19 cellular contexts compared by ENCODE assay signal in genomic region chr2:149077861-149078260, GRCh38. TPM values are rescaled to one million over a fixed set of nuclear protein-coding genes. Genes with fewer than 3 reads are reported as not detected.
DNase-seq lines count a peak whose midpoint lies in the region; ATAC-seq, FAIRE-seq and TF ChIP-seq lines count a peak whose summit lies in the region.
"Had no signal": no experiment of that assay in that cellular context is flagged by ENCODE, and none has a peak within 500 bp of the region (broad histone marks: within the 10 kb centered on the region; RNA-seq: fewer than 3 reads in every experiment).

No MANE protein-coding gene starts in this region.

- H3K23me2 ChIP-seq in H1 (ENCODE audit: low read depth, low read length): no peaks in the 10 kb centered on the region

- H3K4ac ChIP-seq in H1 (replicated peaks; ENCODE audit: insufficient read length, low read depth, low read length): no peak overlapping the region

- H3K56ac ChIP-seq in H1 (replicated peaks; ENCODE audit: insufficient read length, low read depth, low read length): no peak overlapping the region

- peak overlapping the region; percentile 36; the same call in 1 of the 2 replicates for H2AFZ ChIP-seq in H1 (ENCODE audit: low read length)
- H2AFZ ChIP-seq in smooth muscle cell (ENCODE audit: low read depth): no peak overlapping the region

- H3K36me3 ChIP-seq in HUES64 (ENCODE audit: insufficient read depth, low read length) (no peaks in the 10 kb centered on the region), H1 (ENCODE audit: control insufficient read depth in 2 of 4, insufficient read depth in 4 of 4, low read length in 3 of 4) (no peaks in the 10 kb centered on the region), mesodermal cell (ENCODE audit: control insufficient read depth, insufficient read depth, low read length) (no peaks in the 10 kb centered on the region), smooth muscle cell (ENCODE audit: low read depth) (no peaks in the 10 kb centered on the region)
- H3K36me3 ChIP-seq: Peyer's patch had no signal

- H3K4me3 ChIP-seq in HUES64 (ENCODE audit: low read length): no peak overlapping the region
- no peak overlapping the region for H3K4me3 ChIP-seq in H1 (ENCODE audit: extremely low read depth in 1 of 4, insufficient read depth in 2 of 4, low read depth in 3 of 4, low read length in 4 of 4)
- no peak overlapping the region for H3K4me3 ChIP-seq in mesodermal cell (ENCODE audit: extremely low read depth, insufficient read depth, low read length, poor library complexity, severe bottlenecking)
- H3K4me3 ChIP-seq in smooth muscle cell: no peak overlapping the region
- H3K4me3 ChIP-seq: K562, Peyer's patch had no signal

- FAIRE-seq in H1 (lab: Jason Lieb, UNC): no peak
- FAIRE-seq: K562 had no signal

- TF ChIP-seq EP300 in H1 (IDR thresholded peaks at IDR 0.05; ENCODE audit: borderline replicate concordance in 1 of 2, low read depth in 2 of 2, low read length in 2 of 2): no peak

- peak overlapping the region; percentile 49; the same call in 1 of the 2 replicates for H2BK5ac ChIP-seq in H1 (ENCODE audit: low read depth, low read length)

- no peaks in the 10 kb centered on the region for H3K79me2 ChIP-seq in H1 (ENCODE audit: control insufficient read depth in 1 of 2, insufficient read depth in 2 of 2, low read length in 2 of 2)
- H3K79me2 ChIP-seq in smooth muscle cell (ENCODE audit: low read depth): no peaks in the 10 kb centered on the region

- POLR2A ChIA-PET in H1 (lab: Charles Lee; ENCODE audit: partially characterized antibody): interaction anchor here (0.7 to 0.9 kb wide), 2 partner anchors 13 to 252 kb away, joined by 3 read pairs; partner anchors contain the start of gene LYPD6

- no peak overlapping the region for H3K14ac ChIP-seq in H1 (ENCODE audit: insufficient read length)

- H2BK20ac ChIP-seq in H1 (ENCODE audit: low read length): no peak overlapping the region

- H3K9me3 ChIP-seq in HUES64 (ENCODE audit: insufficient read depth, low read depth, low read length): no peaks in the 10 kb centered on the region
- no peaks in the 10 kb centered on the region for H3K9me3 ChIP-seq in H1 (ENCODE audit: insufficient read depth in 2 of 2, low read depth in 1 of 2, low read length in 1 of 2)
- no peaks in the 10 kb centered on the region for H3K9me3 ChIP-seq in mesodermal cell (ENCODE audit: control insufficient read depth, low read length)
- H3K9me3 ChIP-seq in smooth muscle cell (replicated peaks; ENCODE audit: low read depth): no peaks in the 10 kb centered on the region
- H3K9me3 ChIP-seq: Peyer's patch had no signal

- TF ChIP-seq POLR2A in H1 (IDR thresholded peaks at IDR 0.05; ENCODE audit: control extremely low read depth in 1 of 2, low read depth in 2 of 2, low read length in 2 of 2): no peak

- TF ChIP-seq RAD21 in H1 (IDR thresholded peaks at IDR 0.05 in 1 of 2, conservative IDR thresholded peaks at IDR 0.05 in 1 of 2; ENCODE audit: low read depth in 2 of 2, low read length in 2 of 2): no peak

- H3K23ac ChIP-seq in H1 (ENCODE audit: insufficient read length): no peak overlapping the region

- no peaks in the 10 kb centered on the region for H3K79me1 ChIP-seq in H1 (ENCODE audit: low read depth, low read length)

- H2AK5ac ChIP-seq in H1 (ENCODE audit: low read depth, low read length): no peak overlapping the region

- H3K9ac ChIP-seq in HUES64 (ENCODE audit: low read depth, low read length) (no peak overlapping the region), H1 (replicated peaks in 1 of 4; ENCODE audit: extremely low read depth in 1 of 4, low read depth in 3 of 4, low read length in 3 of 4) (no peak overlapping the region), smooth muscle cell (ENCODE audit: low read depth) (no peak overlapping the region)

- no peak overlapping the region for H2BK15ac ChIP-seq in H1 (ENCODE audit: low read length)

- H3K4me2 ChIP-seq in H1 (ENCODE audit: insufficient read depth in 1 of 2, low read depth in 2 of 2, low read length in 2 of 2) (peak overlapping the region in 1 of 2 experiments; percentile 11; a peak in 1 of 4 replicates), smooth muscle cell (peak overlapping the region; percentile 72)

- CTCF ChIA-PET in H1 (lab: Charles Lee; ENCODE audit: partially characterized antibody): interaction anchor here (1.2 to 2.8 kb wide), 3 partner anchors 9 to 37 kb away, joined by 5 to 20 read pairs (median 8); no protein-coding TSS in a partner anchor

- H2BK120ac ChIP-seq in H1 (replicated peaks; ENCODE audit: low read depth, low read length): no peak overlapping the region

- no peaks in the 10 kb centered on the region for H3F3A ChIP-seq in smooth muscle cell (ENCODE audit: low read depth)

- no peak overlapping the region for H4K5ac ChIP-seq in H1 (ENCODE audit: insufficient read length, low read depth, low read length)

- H4K8ac ChIP-seq in H1 (ENCODE audit: extremely low read depth, insufficient read depth, low read length): no peak overlapping the region

- H4K20me1 ChIP-seq in H1 (replicated peaks in 1 of 2; ENCODE audit: control insufficient read depth in 1 of 2, insufficient read depth in 2 of 2, low read length in 2 of 2) (no peaks in the 10 kb centered on the region), smooth muscle cell (ENCODE audit: low read depth) (no peaks in the 10 kb centered on the region)

- DNase-seq in H1 (ENCODE audit: low read depth in 1 of 2, low spot score in 2 of 2) (no peak), smooth muscle cell (lab: John Stamatoyannopoulos, UW; ENCODE audit: unreplicated experiment) (no peak), HuH-7.5 (ENCODE audit: low spot score) (no peak), NCI-H2029 (lab: John Stamatoyannopoulos, UW) (no peak)
- DNase-seq: ACHN, AML-193, COR-L47, H7, MV-4-11, NCI-H1417 treated with DMSO at 0.1 percent for 48 hours, NCI-H2029 treated with DMSO at 0.1 percent for 48 hours, NCI-H510A, Peyer's patch, Right ventricle myocardium superior had no signal

- H3K4me1 ChIP-seq in HUES64 (ENCODE audit: insufficient read depth, low read length): peaks cover 58% of the 10 kb centered on the region
- H3K4me1 ChIP-seq in H1 (replicated peaks in 1 of 4; ENCODE audit: control insufficient read depth in 3 of 4, insufficient read depth in 4 of 4, low read length in 3 of 4): peaks cover 6 to 25% (median 19%) of the 10 kb centered on the region in 4 experiments; a peak in 6 of 7 replicates
- H3K4me1 ChIP-seq in mesodermal cell (ENCODE audit: control insufficient read depth, insufficient read depth, low read length, poor library complexity, severe bottlenecking): peaks cover 66% of the 10 kb centered on the region
- H3K4me1 ChIP-seq in smooth muscle cell (ENCODE audit: low read depth): peaks cover 46% of the 10 kb centered on the region
- H3K4me1 ChIP-seq: Peyer's patch had no signal

- peak overlapping the region; percentile 68; the same call in 1 of the 2 replicates for H3K27ac ChIP-seq in HUES64 (ENCODE audit: low read depth, low read length)
- no peak overlapping the region for H3K27ac ChIP-seq in H1 (ENCODE audit: low read depth, low read length)
- H3K27ac ChIP-seq in mesodermal cell (ENCODE audit: low read depth, low read length, severe bottlenecking): peak overlapping the region; percentile 90
- H3K27ac ChIP-seq in smooth muscle cell (ENCODE audit: low read depth): no peak overlapping the region
- H3K27ac ChIP-seq: Peyer's patch had no signal

- H2BK12ac ChIP-seq in H1 (ENCODE audit: low read depth, low read length): peak overlapping the region; percentile 86; the same call in 1 of the 2 replicates

- H4K91ac ChIP-seq in H1 (replicated peaks; ENCODE audit: insufficient read length, low read length): no peak overlapping the region

- WGBS in HUES64: 71% methylated on average over 3 of the region's 3 CpGs
- 64% methylated on average over 3 of the region's 3 CpGs; no CpG with 5 or more reads in 1 of the 2 experiments for WGBS in H1 (ENCODE audit: extremely low coverage in 1 of 2, insufficient coverage in 1 of 2, insufficient read length in 1 of 2, insufficient replicate concordance in 2 of 2, low coverage in 1 of 2, low lambda C conversion rate in 2 of 2, missing lambda C conversion rate in 1 of 2), 2 experiments
- 17 to 64% methylated on average over 1 to 3 of the region's 3 CpGs for WGBS in mesodermal cell (ENCODE audit: insufficient coverage in 2 of 2), 2 experiments
- 76% methylated on average over 3 of the region's 3 CpGs for WGBS in smooth muscle cell (ENCODE audit: low lambda C conversion rate)

- ATAC-seq in GM21619 (IDR thresholded peaks at IDR 0.05; ENCODE audit: unreplicated experiment): no peak
- ATAC-seq: K562 had no signal

- no peaks in the 10 kb centered on the region for H3K27me3 ChIP-seq in HUES64 (ENCODE audit: insufficient read depth, low read length)
- no peaks in the 10 kb centered on the region; a peak in 1 of 7 replicates for H3K27me3 ChIP-seq in H1 (replicated peaks in 1 of 4; ENCODE audit: control insufficient read depth in 3 of 4, extremely low read depth in 1 of 4, insufficient read depth in 3 of 4, low read length in 3 of 4)
- H3K27me3 ChIP-seq in smooth muscle cell (ENCODE audit: low read depth): no peaks in the 10 kb centered on the region
- H3K27me3 ChIP-seq: Peyer's patch had no signal

- no peak for TF ChIP-seq CTCF in H1 (IDR thresholded peaks at IDR 0.05; ENCODE audit: control extremely low read depth in 1 of 3, insufficient read depth in 1 of 3, low read depth in 1 of 3, low read length in 3 of 3)
- no peak for TF ChIP-seq CTCF in smooth muscle cell (IDR thresholded peaks at IDR 0.05; ENCODE audit: borderline replicate concordance, insufficient read depth, poor library complexity, severe bottlenecking)

- H3K18ac ChIP-seq in H1 (ENCODE audit: extremely low read depth, low read length): peak overlapping the region; percentile 41; the same call in 1 of the 2 replicates

TF ChIP-seq in H1, 55 proteins besides CTCF, POLR2A, EP300 and RAD21 (continues in another document):
- TF ChIP-seq KDM1A (IDR thresholded peaks at IDR 0.05; ENCODE audit: borderline replicate concordance, low read length) (no peak), TAF7 (optimal IDR thresholded peaks at IDR 0.05; ENCODE audit: borderline replicate concordance, low read depth, low read length) (no peak)

RNA-seq across cellular contexts. Expression of gene LYPD6B, which starts 39.4 kb away (rescaled TPM):
- polyA plus RNA-seq in HUES64 (2013, experiment 1 of 2): 2.5 TPM
- polyA plus RNA-seq in HUES64 (2013, experiment 2 of 2): 3.0 TPM
- 2.2 and 3.0 TPM in 2 replicates for total RNA-seq in H1 (2021; fragmentation: NEBNext Ultra II Directional; extraction: Animal tissue kit (Norgen Biotek cat#: 25700))
- 2.5 and 3.5 TPM in 2 replicates for polyA plus RNA-seq in H1 (2011; rRNA removed)
- polyA plus RNA-seq in H1 (2011; cell fraction: cytosol; rRNA removed): 3.1 TPM
- 4.6 TPM for polyA plus RNA-seq in H1 (2011; cell fraction: nucleus; rRNA removed)
- polyA plus RNA-seq in H1 (2012, experiment 1 of 2): 2.3 to 3.7 TPM (median 3.5 TPM) in 4 replicates
- polyA plus RNA-seq in H1 (2012, experiment 2 of 2): 1.2 TPM
- 1.2 TPM for polyA plus RNA-seq in H1 (2013, experiment 1 of 2)
- polyA plus RNA-seq in H1 (2013, experiment 2 of 2): 1.4 TPM
- polyA minus RNA-seq in H1 (2011; rRNA and poly(A)+ RNA removed): 1.4 and 2.0 TPM in 2 replicates
- polyA minus RNA-seq in H1 (2011; cell fraction: cytosol; rRNA and poly(A)+ RNA removed): not detected
- polyA minus RNA-seq in H1 (2011; cell fraction: nucleus; rRNA and poly(A)+ RNA removed): 1.00 TPM
- polyA plus RNA-seq in mesodermal cell (2013, experiment 1 of 2): 37.3 TPM
- 36.9 TPM for polyA plus RNA-seq in mesodermal cell (2013, experiment 2 of 2)
- total RNA-seq in smooth muscle cell: 10.6 and 19.4 TPM in 2 replicates
- 4.9 and 21.6 TPM in 2 replicates for polyA plus RNA-seq in smooth muscle cell
- total RNA-seq: K562, Right ventricle myocardium superior had no signal
- polyA plus RNA-seq: CD14-positive monocyte, K562 had no signal

Comparison
In these comparisons a context has a peak if more than half of its experiments do, and no peak if none do; other contexts are left out.
1. H3K27ac ChIP-seq: peak in HUES64 (single experiment) and mesodermal cell (single experiment); none in H1 (single experiment) and smooth muscle cell (single experiment).